In genomic region chr10:52677087-52677486, GRCh38 we compare ENCODE assay signal across 18 cellular contexts.
"Had no signal": no experiment of that assay in that cellular context is flagged by ENCODE, and none has a peak within 500 bp of the region (broad histone marks: within the 10 kb centered on the region; RNA-seq: fewer than 3 reads in every experiment).

No MANE protein-coding gene starts in this region.

- H3K27me3 ChIP-seq: tibial artery had no signal

- H3K4me3 ChIP-seq: cardiac muscle cell, lower lobe of right lung, tibial artery had no signal

- H3K4me1 Mint-ChIP-seq: activated CD4-positive, alpha-beta T cell treated with anti-CD3 and anti-CD28 coated beads, Interleukin-2, amount 10 ng/mL, durations not matched to agents 24 days and 14 days; nephron had no signal

- H3K27ac Mint-ChIP-seq: activated CD4-positive, alpha-beta T cell treated with anti-CD3 and anti-CD28 coated beads, Interleukin-2, amount 10 ng/mL, durations not matched to agents 24 days and 14 days; activated CD8-positive, alpha-beta T cell treated with anti-CD3 and anti-CD28 coated beads for 36 hours; endodermal cell; nephron had no signal

- ATAC-seq: activated CD8-positive, alpha-beta T cell treated with anti-CD3 and anti-CD28 coated beads for 36 hours; activated T-cell treated with anti-CD3 and anti-CD28 coated beads, Interleukin-2, amount 50 U/mL, for 4 hours; lower lobe of right lung; stimulated activated naive CD8-positive, alpha-beta T cell treated with anti-CD3 and anti-CD28 coated beads, Interleukin-15, Interleukin-2, amounts not matched to agents 100 U/mL and 50 U/mL, for 24 hours had no signal

- DNase-seq: activated CD4-positive, alpha-beta T cell treated with anti-CD3 and anti-CD28 coated beads, Interleukin-2, amount 10 ng/mL, durations not matched to agents 24 days and 14 days; activated CD8-positive, alpha-beta T cell treated with anti-CD3 and anti-CD28 coated beads for 36 hours; activated effector memory CD4-positive, alpha-beta T cell treated with Interleukin-2 at 50 U/mL for 16 hours; activated naive CD4-positive, alpha-beta T cell treated with anti-CD3 and anti-CD28 coated beads, Interleukin-2, amount 50 U/mL, for 16 hours; activated T-cell treated with anti-CD3 and anti-CD28 coated beads, Interleukin-2, amount 50 U/mL, for 4 hours; endodermal cell; foreskin melanocyte; glutamatergic neuron; hippocampal formation; lower lobe of right lung; stimulated activated CD4-positive, alpha-beta T cell treated with anti-CD3 and anti-CD28 coated beads, Interleukin-2, amount 100 ng/mL, for 24 hours; stimulated activated naive CD8-positive, alpha-beta T cell treated with anti-CD3 and anti-CD28 coated beads, Interleukin-15, Interleukin-2, amounts not matched to agents 100 U/mL and 50 U/mL, for 24 hours; substantia nigra; T1000; tibial artery had no signal

- H3K27ac ChIP-seq: cardiac muscle cell, lower lobe of right lung, tibial artery had no signal

- H3K27me3 Mint-ChIP-seq: activated CD4-positive, alpha-beta T cell treated with anti-CD3 and anti-CD28 coated beads, Interleukin-2, amount 10 ng/mL, durations not matched to agents 24 days and 14 days; activated CD8-positive, alpha-beta T cell treated with anti-CD3 and anti-CD28 coated beads for 36 hours had no signal

- FAIRE-seq: islet of Langerhans had no signal

- H3K4me1 ChIP-seq: lower lobe of right lung, tibial artery had no signal

- H3K4me3 Mint-ChIP-seq: activated CD4-positive, alpha-beta T cell treated with anti-CD3 and anti-CD28 coated beads, Interleukin-2, amount 10 ng/mL, durations not matched to agents 24 days and 14 days; activated CD8-positive, alpha-beta T cell treated with anti-CD3 and anti-CD28 coated beads for 36 hours; activated T-cell treated with anti-CD3 and anti-CD28 coated beads, Interleukin-2, amount 50 U/mL, for 4 hours; endodermal cell; nephron had no signal

- H3K36me3 ChIP-seq: cardiac muscle cell, lower lobe of right lung, tibial artery had no signal

- H3K9me3 Mint-ChIP-seq: activated CD4-positive, alpha-beta T cell treated with anti-CD3 and anti-CD28 coated beads, Interleukin-2, amount 10 ng/mL, durations not matched to agents 24 days and 14 days; activated CD8-positive, alpha-beta T cell treated with anti-CD3 and anti-CD28 coated beads for 36 hours; endodermal cell; nephron had no signal

- H3K9me3 ChIP-seq: lower lobe of right lung, tibial artery had no signal
